1 cellular context compared by ENCODE assay signal in genomic region chr2:42827647-42828486, GRCh38.
TF ChIP-seq lines count a peak whose summit lies in the region.

No MANE protein-coding gene starts in this region.

TF ChIP-seq in GM23338, 12 proteins besides CTCF, POLR2A, EP300 and RAD21 (continued from another document):
- TF ChIP-seq ZNF462 (CRISPR knock-in tag; IDR thresholded peaks at IDR 0.05): no peak
- no peak for TF ChIP-seq STAT1 (IDR thresholded peaks at IDR 0.05; ENCODE audit: unreplicated experiment)
- TF ChIP-seq ETS1 (IDR thresholded peaks at IDR 0.05): no peak
- TF ChIP-seq REST (IDR thresholded peaks at IDR 0.05; ENCODE audit: unreplicated experiment): no peak
- no peak for TF ChIP-seq CREB1 (CRISPR knock-in tag; IDR thresholded peaks at IDR 0.05; ENCODE audit: low read depth)
- no peak for TF ChIP-seq EZH2phosphoT487 (IDR thresholded peaks at IDR 0.05; ENCODE audit: unreplicated experiment)
- TF ChIP-seq POLR2AphosphoS5 (IDR thresholded peaks at IDR 0.05; ENCODE audit: low read depth): no peak
